15 cellular contexts compared by ENCODE assay signal in the genomic region with DNA sequence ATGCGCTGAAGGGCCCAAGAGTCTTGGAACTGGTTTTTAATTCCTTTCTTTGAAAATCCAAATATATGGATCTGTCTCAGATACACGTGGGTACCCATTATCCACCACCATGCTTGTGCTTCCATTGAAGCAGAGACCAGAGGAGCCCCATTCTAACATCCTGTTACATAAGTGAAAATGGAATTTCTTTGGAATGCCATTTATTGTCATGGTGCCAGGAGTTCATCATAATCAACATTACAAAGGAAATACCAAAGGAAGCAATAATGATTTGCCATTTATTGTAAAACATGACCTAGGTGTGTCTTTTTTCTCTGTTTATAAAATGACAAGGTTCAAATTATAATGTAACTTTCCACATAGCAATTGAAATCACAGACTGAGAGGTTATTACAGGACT.
DNase-seq lines count a peak whose midpoint lies in the region; ATAC-seq and TF ChIP-seq lines count a peak whose summit lies in the region.
"Had no signal": no experiment of that assay in that cellular context is flagged by ENCODE, and none has a peak within 500 bp of the region (broad histone marks: within the 10 kb centered on the region; RNA-seq: fewer than 3 reads in every experiment).

No MANE protein-coding gene starts in this region.

- H3K79me2 ChIP-seq in fibroblast of lung (ENCODE audit: control insufficient read depth, insufficient read depth, low read length) (no peaks in the 10 kb centered on the region), osteoblast (ENCODE audit: insufficient read depth, low read length) (no peaks in the 10 kb centered on the region)

- ATAC-seq in GM18498 (IDR thresholded peaks at IDR 0.05; ENCODE audit: unreplicated experiment) = no peak
- ATAC-seq in HG03442 (IDR thresholded peaks at IDR 0.05; ENCODE audit: unreplicated experiment) = no peak
- ATAC-seq: stimulated activated naive CD8-positive, alpha-beta T cell treated with anti-CD3 and anti-CD28 coated beads, Interleukin-15, Interleukin-2, amounts not matched to agents 100 U/mL and 50 U/mL, for 24 hours had no signal

- TF ChIP-seq POLR2A in transverse colon (IDR thresholded peaks at IDR 0.05) = no peak
- TF ChIP-seq POLR2A in Peyer's patch (IDR thresholded peaks at IDR 0.05) = no peak

- H2AFZ ChIP-seq in fibroblast of lung (ENCODE audit: low read length) (no peak overlapping the region), osteoblast (ENCODE audit: low read length) (no peak overlapping the region)

- intact Hi-C loops in transverse colon (cut with DNase I; ENCODE audit: low total_unique reads) = loop anchor here (5.0 kb wide), 1 partner anchor 1454 kb away; no protein-coding TSS in a partner anchor

- H3K4me2 ChIP-seq in fibroblast of lung (ENCODE audit: extremely low read depth, insufficient read depth, low read length) (no peak overlapping the region), osteoblast (ENCODE audit: insufficient read depth, low read length) (no peak overlapping the region)

- H3K27ac ChIP-seq in RWPE1 (no peak overlapping the region), fibroblast of lung (ENCODE audit: insufficient read depth, low read length) (peak overlapping the region; percentile 11), osteoblast (ENCODE audit: low read depth, low read length) (no peak overlapping the region), transverse colon (no peak overlapping the region), Peyer's patch (no peak overlapping the region)
- H3K27ac ChIP-seq: C4-2B had no signal

- no peaks in the 10 kb centered on the region for H3K36me3 ChIP-seq in fibroblast of lung (ENCODE audit: control insufficient read depth, insufficient read depth, low read length)
- H3K36me3 ChIP-seq in osteoblast (ENCODE audit: insufficient read depth, low read length) = no peaks in the 10 kb centered on the region
- no peaks in the 10 kb centered on the region for H3K36me3 ChIP-seq in transverse colon
- H3K36me3 ChIP-seq in Peyer's patch = no peaks in the 10 kb centered on the region

- CTCF ChIA-PET in RWPE1 (lab: Yijun Ruan, JAX) = interaction anchor here (0.7 kb wide), 1 partner anchor 41 kb away, joined by 3 read pairs; no protein-coding TSS in a partner anchor

- peak; percentile 41 for DNase-seq in GM03348 (ENCODE audit: low spot score)
- DNase-seq in RWPE1 (ENCODE audit: low spot score) = peak; percentile 37
- peak in 1 of 2 donors; percentile 78 for DNase-seq in fibroblast of lung (ENCODE audit: low read depth in 2 of 2)
- DNase-seq in osteoblast (ENCODE audit: insufficient read length, low spot score, missing footprints) = peak; percentile 23
- DNase-seq in transverse colon = no peak
- no peak for DNase-seq in Peyer's patch
- DNase-seq: activated CD4-positive, CD25-positive, alpha-beta regulatory T cell treated with anti-CD3 and anti-CD28 coated beads, Interleukin-2, amount 50 U/mL, for 72 hours; activated T-cell treated with anti-CD3 and anti-CD28 coated beads, Interleukin-2, amount 50 U/mL, for 1 hour; amygdala; NCI-H2081 treated with DMSO at 0.1 percent for 48 hours; retina; stimulated activated naive CD8-positive, alpha-beta T cell treated with anti-CD3 and anti-CD28 coated beads, Interleukin-15, Interleukin-2, amounts not matched to agents 100 U/mL and 50 U/mL, for 24 hours had no signal

- in situ Hi-C loops in transverse colon (cut with MboI; ENCODE audit: low pct_ligation_motif_present in 1 of 4, low pct_unique_long_range_greater_than_20kb in 1 of 4, low sequenced_read_pairs in 3 of 4) = no loop called here

- POLR2A ChIA-PET in RWPE1 (lab: Yijun Ruan, JAX; ENCODE audit: low non-redundant PET) = no interaction called here

- TF ChIP-seq EP300 in transverse colon (IDR thresholded peaks at IDR 0.05; ENCODE audit: low read depth) = no peak

- TF ChIP-seq CTCF in RWPE1 (conservative IDR thresholded peaks at IDR 0.05; ENCODE audit: low read depth) (no peak), fibroblast of lung (conservative IDR thresholded peaks at IDR 0.05 in 1 of 2, IDR thresholded peaks at IDR 0.05 in 1 of 2; ENCODE audit: low read depth in 1 of 2, low read length in 2 of 2) (no peak), osteoblast (IDR thresholded peaks at IDR 0.05; ENCODE audit: extremely low read depth, low read depth, low read length) (no peak), transverse colon (IDR thresholded peaks at IDR 0.05) (no peak), Peyer's patch (IDR thresholded peaks at IDR 0.05) (no peak)

- H3K4me3 ChIP-seq in fibroblast of lung (replicated peaks in 1 of 4; ENCODE audit: control extremely low read depth in 1 of 4, insufficient read depth in 1 of 4, low read depth in 3 of 4, low read length in 4 of 4) (no peak overlapping the region), osteoblast (ENCODE audit: insufficient read depth, low read length) (no peak overlapping the region), transverse colon (no peak overlapping the region), Peyer's patch (no peak overlapping the region)

- no peak overlapping the region for H3K9ac ChIP-seq in fibroblast of lung (ENCODE audit: insufficient read depth, low read length)

- H3K9me3 ChIP-seq in fibroblast of lung (ENCODE audit: control insufficient read depth, insufficient read depth, low read depth, low read length) (no peaks in the 10 kb centered on the region), osteoblast (ENCODE audit: low read depth, low read length) (no peaks in the 10 kb centered on the region), transverse colon (no peaks in the 10 kb centered on the region), Peyer's patch (no peaks in the 10 kb centered on the region)

- 75 to 93% methylated on average over 2 of the region's 2 CpGs for WGBS in transverse colon (ENCODE audit: low coverage in 1 of 2), 2 donors

- H3K4me1 ChIP-seq in fibroblast of lung (ENCODE audit: control insufficient read depth, extremely low read depth, insufficient read depth, low read length) (peaks cover 8% of the 10 kb centered on the region), osteoblast (ENCODE audit: insufficient read depth, low read length) (peaks cover 30% of the 10 kb centered on the region), transverse colon (peaks cover 0 to 29% (median 6%) of the 10 kb centered on the region in 4 donors), Peyer's patch (peaks cover 0 to 9% (median 0%) of the 10 kb centered on the region in 4 donors)

- H4K20me1 ChIP-seq in fibroblast of lung (ENCODE audit: control insufficient read depth, extremely low read depth, insufficient read depth, low read length) = no peaks in the 10 kb centered on the region
- no peaks in the 10 kb centered on the region for H4K20me1 ChIP-seq in osteoblast (ENCODE audit: insufficient read depth, low read length)

- H3K27me3 ChIP-seq in fibroblast of lung (ENCODE audit: control insufficient read depth, insufficient read depth, low read length) (no peaks in the 10 kb centered on the region), osteoblast (ENCODE audit: insufficient read depth, low read length) (no peaks in the 10 kb centered on the region), transverse colon (no peaks in the 10 kb centered on the region), Peyer's patch (no peaks in the 10 kb centered on the region)

Comparison
In these comparisons a context has a peak if more than half of its experiments do, and no peak if none do; other contexts are left out.
1. DNase-seq: peak in GM03348 (single experiment), RWPE1 (single experiment) and osteoblast (single experiment); none in transverse colon (single experiment) and Peyer's patch (0 of 3).